9 cellular contexts compared by ENCODE assay signal in the genomic region with DNA sequence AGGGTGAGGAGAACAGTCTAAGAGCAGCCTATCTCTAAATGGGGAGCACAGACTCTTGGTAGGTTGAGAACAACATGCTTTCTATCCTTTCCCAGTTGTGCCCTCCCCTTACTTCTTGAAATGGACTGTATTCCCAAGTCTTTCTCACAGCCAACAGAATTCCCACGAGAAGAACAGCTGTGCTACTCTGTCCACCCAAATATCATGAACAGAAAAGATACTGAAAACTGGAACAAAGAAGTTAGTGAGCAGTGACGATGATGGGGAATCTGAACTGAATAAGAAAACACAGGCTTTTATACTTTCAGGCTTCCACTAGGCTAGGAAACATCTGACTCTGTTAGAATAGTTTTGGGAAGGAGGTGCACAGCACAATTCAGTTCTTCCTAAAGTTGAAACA. TPM values are rescaled to one million over a fixed set of nuclear protein-coding genes. Genes with fewer than 3 reads are reported as not detected.
DNase-seq lines count a peak whose midpoint lies in the region; ATAC-seq lines count a peak whose summit lies in the region.
"Had no signal": no experiment of that assay in that cellular context is flagged by ENCODE, and none has a peak within 500 bp of the region (broad histone marks: within the 10 kb centered on the region; RNA-seq: fewer than 3 reads in every experiment).

No MANE protein-coding gene starts in this region.

- no peak for DNase-seq in T-helper 1 cell
- DNase-seq in effector memory CD8-positive, alpha-beta T cell = no peak
- DNase-seq in NCI-H774 (lab: John Stamatoyannopoulos, UW) = no peak
- DNase-seq: ACHN, NCI-H446 treated with DMSO at 0.1 percent for 48 hours, small intestine had no signal

- H3K9ac ChIP-seq in skeletal muscle tissue (ENCODE audit: low read depth in 1 of 3, low read length in 3 of 3) = peak overlapping the region in 2 of 3 donors; percentile 10 to 39

- no peaks in the 10 kb centered on the region for H3K9me3 ChIP-seq in skeletal muscle tissue (ENCODE audit: control insufficient read depth in 3 of 3, low read length in 3 of 3)

- peak overlapping the region; percentile 7 for H3K27ac Mint-ChIP-seq in T-helper 1 cell treated with Interleukin-12 subunit alpha and Interleukin-12 subunit beta and Interleukin-4 antibody, amounts not matched to agents 30 μg/mL and 1 μg/mL, for 36 hours
- H3K27ac Mint-ChIP-seq in effector memory CD8-positive, alpha-beta T cell = peak overlapping the region; percentile 78 to 97

- peaks cover 16 to 24% (median 21%) of the 10 kb centered on the region in 3 donors for H3K36me3 ChIP-seq in skeletal muscle tissue (ENCODE audit: control insufficient read depth in 3 of 3, insufficient read depth in 3 of 3, low read length in 3 of 3)

- H3K4me3 Mint-ChIP-seq in T-helper 1 cell treated with Interleukin-12 subunit alpha and Interleukin-12 subunit beta and Interleukin-4 antibody, amounts not matched to agents 30 μg/mL and 1 μg/mL, for 36 hours = peak overlapping the region; percentile 61
- peak overlapping the region; percentile 97 to 98 for H3K4me3 Mint-ChIP-seq in effector memory CD8-positive, alpha-beta T cell

- peak overlapping the region in 1 of 3 donors; percentile 100 for H3K4me3 ChIP-seq in skeletal muscle tissue (ENCODE audit: low read length in 3 of 3)

- no peaks in the 10 kb centered on the region for H3K27me3 ChIP-seq in skeletal muscle tissue (ENCODE audit: control insufficient read depth in 3 of 3, insufficient read depth in 3 of 3, low read length in 3 of 3)

- no peak for ATAC-seq in effector memory CD8-positive, alpha-beta T cell (replicated peaks)
- ATAC-seq in GM21737 (IDR thresholded peaks at IDR 0.05; ENCODE audit: unreplicated experiment) = no peak

- H3K36me3 Mint-ChIP-seq in T-helper 1 cell treated with Interleukin-12 subunit alpha and Interleukin-12 subunit beta and Interleukin-4 antibody, amounts not matched to agents 30 μg/mL and 1 μg/mL, for 36 hours (ENCODE audit: low read depth) = peaks cover 64% of the 10 kb centered on the region
- H3K36me3 Mint-ChIP-seq in effector memory CD8-positive, alpha-beta T cell (ENCODE audit: insufficient read depth) = peaks cover 26% of the 10 kb centered on the region

- no peaks in the 10 kb centered on the region for H3K9me3 Mint-ChIP-seq in T-helper 1 cell treated with Interleukin-12 subunit alpha and Interleukin-12 subunit beta and Interleukin-4 antibody, amounts not matched to agents 30 μg/mL and 1 μg/mL, for 36 hours
- no peaks in the 10 kb centered on the region for H3K9me3 Mint-ChIP-seq in effector memory CD8-positive, alpha-beta T cell

- peaks cover 55 to 60% (median 56%) of the 10 kb centered on the region in 3 donors for H3K4me1 ChIP-seq in skeletal muscle tissue (ENCODE audit: control insufficient read depth in 3 of 3, insufficient read depth in 3 of 3, low read length in 3 of 3)

- peaks cover 62% of the 10 kb centered on the region for H3K4me1 Mint-ChIP-seq in T-helper 1 cell treated with Interleukin-12 subunit alpha and Interleukin-12 subunit beta and Interleukin-4 antibody, amounts not matched to agents 30 μg/mL and 1 μg/mL, for 36 hours (ENCODE audit: low read depth)
- H3K4me1 Mint-ChIP-seq in effector memory CD8-positive, alpha-beta T cell (ENCODE audit: low read depth in 2 of 2) = peaks cover 64 to 77% of the 10 kb centered on the region in 2 donors

- no peaks in the 10 kb centered on the region for H3K27me3 Mint-ChIP-seq in T-helper 1 cell treated with Interleukin-12 subunit alpha and Interleukin-12 subunit beta and Interleukin-4 antibody, amounts not matched to agents 30 μg/mL and 1 μg/mL, for 36 hours (ENCODE audit: low read depth)
- no peaks in the 10 kb centered on the region for H3K27me3 Mint-ChIP-seq in effector memory CD8-positive, alpha-beta T cell

- peak overlapping the region; percentile 98 for H3K27ac ChIP-seq in skeletal muscle tissue (ENCODE audit: low read depth, low read length)

RNA-seq across cellular contexts. Expression of gene NACA, which starts 3.4 kb away (rescaled TPM):
- total RNA-seq in skeletal muscle tissue = 910 TPM

RNA-seq across cellular contexts. Expression of gene PRIM1, which starts 30.4 kb away (rescaled TPM):
- total RNA-seq in skeletal muscle tissue = 14.6 TPM

RNA-seq across cellular contexts. Expression of gene PTGES3, which starts 33.6 kb away (rescaled TPM):
- 85.1 TPM for total RNA-seq in skeletal muscle tissue

RNA-seq across cellular contexts. Expression of gene HSD17B6, which starts 41.4 kb away (rescaled TPM):
- total RNA-seq in skeletal muscle tissue = not detected
